8 cellular contexts compared by ENCODE assay signal in the genomic region with DNA sequence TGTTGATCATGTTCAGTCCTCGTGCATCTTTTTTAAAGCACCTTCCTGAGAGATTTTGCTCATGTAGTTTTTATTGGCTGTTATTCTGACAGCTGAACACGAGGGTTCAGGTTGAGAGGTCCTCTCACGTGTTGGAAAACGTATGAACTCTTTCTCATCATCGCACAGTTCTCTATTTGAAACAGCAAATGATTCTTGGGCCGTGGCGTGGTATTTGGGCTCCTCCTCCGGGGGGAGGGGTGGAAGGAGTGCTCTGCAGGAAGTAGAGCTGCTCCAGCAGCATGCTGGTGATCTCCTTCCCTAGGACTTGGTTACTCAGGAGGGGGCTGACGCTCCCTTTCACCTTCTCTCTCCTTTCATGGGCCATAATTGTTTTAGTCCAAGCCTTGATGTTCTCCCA.
DNase-seq lines count a peak whose midpoint lies in the region; ATAC-seq and TF ChIP-seq lines count a peak whose summit lies in the region.

No MANE protein-coding gene starts in this region.

- H3K27me3 ChIP-seq in uterus, result no peaks in the 10 kb centered on the region

- H3K4me1 ChIP-seq in uterus, result no peaks in the 10 kb centered on the region

- H3K4me3 ChIP-seq in uterus, result no peak overlapping the region

- H3K27ac Mint-ChIP-seq in activated CD4-positive, alpha-beta memory T cell treated with anti-CD3 and anti-CD28 coated beads, Interleukin-2, amount 10 ng/mL, durations not matched to agents 7 days and 5 days, result no peak overlapping the region
- peak overlapping the region in 4 of 6 donors; percentile 36 to 72 (median 58) for H3K27ac Mint-ChIP-seq in immature natural killer cell
- H3K27ac Mint-ChIP-seq in stimulated activated naive CD8-positive, alpha-beta T cell treated with anti-CD3 and anti-CD28 coated beads, Interleukin-15, amount 100 ng/mL, for 72 hours, result peak overlapping the region; percentile 49 to 92

- H3K4me1 Mint-ChIP-seq in activated CD4-positive, alpha-beta memory T cell treated with anti-CD3 and anti-CD28 coated beads, Interleukin-2, amount 10 ng/mL, durations not matched to agents 7 days and 5 days, result peaks cover 76% of the 10 kb centered on the region
- peaks cover 20 to 45% of the 10 kb centered on the region in 2 donors for H3K4me1 Mint-ChIP-seq in immature natural killer cell
- peaks cover 98% of the 10 kb centered on the region for H3K4me1 Mint-ChIP-seq in stimulated activated naive CD8-positive, alpha-beta T cell treated with anti-CD3 and anti-CD28 coated beads, Interleukin-15, amount 100 ng/mL, for 72 hours

- no peaks in the 10 kb centered on the region for H3K27me3 Mint-ChIP-seq in activated CD4-positive, alpha-beta memory T cell treated with anti-CD3 and anti-CD28 coated beads, Interleukin-2, amount 10 ng/mL, durations not matched to agents 7 days and 5 days
- H3K27me3 Mint-ChIP-seq in immature natural killer cell (ENCODE audit: low read depth in 3 of 3), result peaks cover 0 to 7% (median 2%) of the 10 kb centered on the region in 3 donors
- H3K27me3 Mint-ChIP-seq in stimulated activated naive CD8-positive, alpha-beta T cell treated with anti-CD3 and anti-CD28 coated beads, Interleukin-15, amount 100 ng/mL, for 72 hours, result no peaks in the 10 kb centered on the region

- H3K9me3 ChIP-seq in uterus, result no peaks in the 10 kb centered on the region

- POLR2A ChIA-PET in activated CD4-positive, alpha-beta memory T cell treated with anti-CD3 and anti-CD28 coated beads, Interleukin-2, amount 10 ng/mL, durations not matched to agents 7 days and 5 days (lab: Charles Lee), result no interaction called here

- CTCF ChIA-PET in activated CD4-positive, alpha-beta memory T cell treated with anti-CD3 and anti-CD28 coated beads, Interleukin-2, amount 10 ng/mL, durations not matched to agents 7 days and 5 days (lab: Charles Lee), result no interaction called here

- TF ChIP-seq CTCF in uterus (IDR thresholded peaks at IDR 0.05), result no peak

- TF ChIP-seq POLR2A in uterus (IDR thresholded peaks at IDR 0.05), result no peak

- peak; percentile 73 for ATAC-seq in HG03159 (IDR thresholded peaks at IDR 0.05; ENCODE audit: unreplicated experiment)
- ATAC-seq in stimulated activated naive CD8-positive, alpha-beta T cell treated with anti-CD3 and anti-CD28 coated beads, Interleukin-15, amount 100 ng/mL, for 72 hours, result peak; percentile 84

- H3K36me3 Mint-ChIP-seq in activated CD4-positive, alpha-beta memory T cell treated with anti-CD3 and anti-CD28 coated beads, Interleukin-2, amount 10 ng/mL, durations not matched to agents 7 days and 5 days (ENCODE audit: low read depth), result peaks cover 4% of the 10 kb centered on the region
- peaks cover 0 to 3% (median 0%) of the 10 kb centered on the region in 3 donors for H3K36me3 Mint-ChIP-seq in immature natural killer cell

- DNase-seq in activated T-cell treated with anti-CD3 and anti-CD28 coated beads for 48 hours (ENCODE audit: low read depth), result peak; percentile 45
- DNase-seq in activated T-cell treated with anti-CD3 and anti-CD28 coated beads, Interleukin-2, amount 50 U/mL, for 1 hour, result no peak
- DNase-seq in activated CD4-positive, alpha-beta memory T cell treated with anti-CD3 and anti-CD28 coated beads, Interleukin-2, amount 10 ng/mL, durations not matched to agents 7 days and 5 days, result peak; percentile 53
- no peak for DNase-seq in immature natural killer cell
- peak in 1 of 2 donors; percentile 62 for DNase-seq in stimulated activated naive CD8-positive, alpha-beta T cell treated with anti-CD3 and anti-CD28 coated beads, Interleukin-15, amount 100 ng/mL, for 72 hours
- no peak for DNase-seq in NCI-H510A treated with DMSO at 0.1 percent for 48 hours (lab: John Stamatoyannopoulos, UW)
- no peak for DNase-seq in uterus

- intact Hi-C loops in uterus (cut with DNase I; ENCODE audit: low total_unique reads), result no loop called here

- no peaks in the 10 kb centered on the region for H3K9me3 Mint-ChIP-seq in activated CD4-positive, alpha-beta memory T cell treated with anti-CD3 and anti-CD28 coated beads, Interleukin-2, amount 10 ng/mL, durations not matched to agents 7 days and 5 days
- H3K9me3 Mint-ChIP-seq in immature natural killer cell, result no peaks in the 10 kb centered on the region
- no peaks in the 10 kb centered on the region for H3K9me3 Mint-ChIP-seq in stimulated activated naive CD8-positive, alpha-beta T cell treated with anti-CD3 and anti-CD28 coated beads, Interleukin-15, amount 100 ng/mL, for 72 hours

- no peaks in the 10 kb centered on the region for H3K36me3 ChIP-seq in uterus

- H3K27ac ChIP-seq in uterus, result no peak overlapping the region

- no peak overlapping the region for H3K4me3 Mint-ChIP-seq in activated CD4-positive, alpha-beta memory T cell treated with anti-CD3 and anti-CD28 coated beads, Interleukin-2, amount 10 ng/mL, durations not matched to agents 7 days and 5 days
- H3K4me3 Mint-ChIP-seq in immature natural killer cell, result peak overlapping the region in 4 of 5 donors; percentile 28 to 43 (median 37)
- peak overlapping the region; percentile 52 to 71 for H3K4me3 Mint-ChIP-seq in stimulated activated naive CD8-positive, alpha-beta T cell treated with anti-CD3 and anti-CD28 coated beads, Interleukin-15, amount 100 ng/mL, for 72 hours

Comparison
In these comparisons a context has a peak if more than half of its experiments do, and no peak if none do; other contexts are left out.
1. DNase-seq: peak in activated T-cell treated with anti-CD3 and anti-CD28 coated beads for 48 hours (single experiment) and activated CD4-positive, alpha-beta memory T cell treated with anti-CD3 and anti-CD28 coated beads, Interleukin-2, amount 10 ng/mL, durations not matched to agents 7 days and 5 days (single experiment); none in activated T-cell treated with anti-CD3 and anti-CD28 coated beads, Interleukin-2, amount 50 U/mL, for 1 hour (single experiment), immature natural killer cell (0 of 3), NCI-H510A treated with DMSO at 0.1 percent for 48 hours (single experiment) and uterus (0 of 2).